In genomic region chr13:101626925-101627555, GRCh38 we compare ENCODE assay signal across 9 cellular contexts.
DNase-seq lines count a peak whose midpoint lies in the region; ATAC-seq and TF ChIP-seq lines count a peak whose summit lies in the region.
"Had no signal": no experiment of that assay in that cellular context is flagged by ENCODE, and none has a peak within 500 bp of the region (broad histone marks: within the 10 kb centered on the region; RNA-seq: fewer than 3 reads in every experiment).

No MANE protein-coding gene starts in this region.

- peak; percentile 87 for ATAC-seq in HG03280 (IDR thresholded peaks at IDR 0.05; ENCODE audit: unreplicated experiment)
- peak; percentile 88 for ATAC-seq in activated B cell treated with CpG ODN at 0.5 μM for 24 hours (ENCODE audit: low read depth)
- ATAC-seq in thoracic aorta (ENCODE audit: insufficient number of reproducible peaks, low FRiP score, low read depth) = peak; percentile 26

- H3K36me3 ChIP-seq in CD4-positive, alpha-beta memory T cell (ENCODE audit: insufficient read depth, low read length) = no peaks in the 10 kb centered on the region
- H3K36me3 ChIP-seq in thoracic aorta (no peaks in the 10 kb centered on the region), BE2C (no peaks in the 10 kb centered on the region)
- H3K36me3 ChIP-seq: neutrophil had no signal

- peak overlapping the region; percentile 23 to 97 (median 91) for H3K27ac Mint-ChIP-seq in CD4-positive, alpha-beta memory T cell
- peak overlapping the region; percentile 64 for H3K27ac Mint-ChIP-seq in activated B cell treated with CpG ODN at 0.5 μM for 24 hours

- peaks cover 33% of the 10 kb centered on the region for H3K4me1 ChIP-seq in CD4-positive, alpha-beta memory T cell (ENCODE audit: insufficient read depth, low read length)
- H3K4me1 ChIP-seq in thoracic aorta (ENCODE audit: control insufficient read depth in 1 of 2, low read depth in 2 of 2) (peaks cover 16 to 32% of the 10 kb centered on the region in 2 donors), BE2C (no peaks in the 10 kb centered on the region)

- H3K27ac ChIP-seq in CD4-positive, alpha-beta memory T cell (ENCODE audit: low read depth, low read length) = peak overlapping the region; percentile 3
- H3K27ac ChIP-seq in thoracic aorta = peak overlapping the region; percentile 70
- H3K27ac ChIP-seq: neutrophil had no signal

- intact Hi-C loops in CD4-positive, alpha-beta memory T cell (cut with micrococcal nuclease) = loop anchor here (5.0 kb wide), 1 partner anchor 105 kb away; no protein-coding TSS in a partner anchor
- intact Hi-C loops in activated B cell treated with CpG ODN at 0.5 μM for 24 hours (cut with micrococcal nuclease) = loop anchor here (2.0 to 10.0 kb wide), 2 partner anchors 774 to 952 kb away; partner anchors contain the start of gene TMTC4

- CTCF ChIA-PET in CD4-positive, alpha-beta memory T cell (lab: Charles Lee; ENCODE audit: partially characterized antibody) = no interaction called here
- CTCF ChIA-PET in activated B cell treated with CpG ODN at 0.5 μM for 24 hours (lab: Charles Lee) = interaction anchor here (0.6 kb wide), 1 partner anchor 1993 kb away, joined by 3 read pairs; no protein-coding TSS in a partner anchor

- H3K27me3 Mint-ChIP-seq in CD4-positive, alpha-beta memory T cell = peaks cover 0 to 6% of the 10 kb centered on the region in 2 donors
- H3K27me3 Mint-ChIP-seq in activated B cell treated with CpG ODN at 0.5 μM for 24 hours = peaks cover 2% of the 10 kb centered on the region

- peak overlapping the region; percentile 12 to 80 for H3K4me3 ChIP-seq in CD4-positive, alpha-beta memory T cell (ENCODE audit: low read length in 2 of 2)
- peak overlapping the region; percentile 73 for H3K4me3 ChIP-seq in thoracic aorta
- H3K4me3 ChIP-seq in BE2C (ENCODE audit: low read depth, low read length) = no peak overlapping the region

- H3K36me3 Mint-ChIP-seq in CD4-positive, alpha-beta memory T cell = no peaks in the 10 kb centered on the region
- no peaks in the 10 kb centered on the region for H3K36me3 Mint-ChIP-seq in activated B cell treated with CpG ODN at 0.5 μM for 24 hours (ENCODE audit: low read depth)

- no peak for TF ChIP-seq CTCF in activated B cell treated with CpG ODN at 0.5 μM for 24 hours (IDR thresholded peaks at IDR 0.05)
- no peak for TF ChIP-seq CTCF in thoracic aorta (IDR thresholded peaks at IDR 0.05)
- no peak for TF ChIP-seq CTCF in BE2C (IDR thresholded peaks at IDR 0.05; ENCODE audit: low read depth, low read length)

- peaks cover 0 to 2% (median 0%) of the 10 kb centered on the region in 8 donors for H3K9me3 Mint-ChIP-seq in CD4-positive, alpha-beta memory T cell
- no peaks in the 10 kb centered on the region for H3K9me3 Mint-ChIP-seq in activated B cell treated with CpG ODN at 0.5 μM for 24 hours

- no peaks in the 10 kb centered on the region for H3K9me3 ChIP-seq in CD4-positive, alpha-beta memory T cell (ENCODE audit: control insufficient read depth in 1 of 2, low read length in 2 of 2)
- H3K9me3 ChIP-seq in thoracic aorta = no peaks in the 10 kb centered on the region
- H3K9me3 ChIP-seq in BE2C = no peaks in the 10 kb centered on the region
- H3K9me3 ChIP-seq: neutrophil had no signal

- peaks cover 19 to 44% (median 33%) of the 10 kb centered on the region in 4 donors for H3K4me1 Mint-ChIP-seq in CD4-positive, alpha-beta memory T cell
- H3K4me1 Mint-ChIP-seq in activated B cell treated with CpG ODN at 0.5 μM for 24 hours = peaks cover 44% of the 10 kb centered on the region

- peak in 4 of 5 donors; percentile 33 to 52 (median 40) for DNase-seq in CD4-positive, alpha-beta memory T cell
- DNase-seq in GM19240 (ENCODE audit: insufficient read length, low spot score) = peak; percentile 6
- no peak for DNase-seq in activated B cell treated with CpG ODN at 0.5 μM for 24 hours
- DNase-seq in iris pigment epithelial cell (ENCODE audit: low read depth) = peak; percentile 25
- DNase-seq in thoracic aorta (ENCODE audit: low spot score) = no peak
- DNase-seq in NCI-H748 (lab: John Stamatoyannopoulos, UW; ENCODE audit: unreplicated experiment) = no peak
- DNase-seq in BE2C = no peak

- H3K4me3 Mint-ChIP-seq in CD4-positive, alpha-beta memory T cell = peak overlapping the region; percentile 80 to 95 (median 88)
- peak overlapping the region; percentile 68 for H3K4me3 Mint-ChIP-seq in activated B cell treated with CpG ODN at 0.5 μM for 24 hours

- POLR2A ChIA-PET in CD4-positive, alpha-beta memory T cell (lab: Charles Lee; ENCODE audit: partially characterized antibody) = no interaction called here
- POLR2A ChIA-PET in activated B cell treated with CpG ODN at 0.5 μM for 24 hours (lab: Charles Lee) = no interaction called here

- H3K27me3 ChIP-seq in CD4-positive, alpha-beta memory T cell (ENCODE audit: insufficient read depth, low read length) = no peaks in the 10 kb centered on the region
- H3K27me3 ChIP-seq in thoracic aorta (replicated peaks; ENCODE audit: insufficient read depth) = no peaks in the 10 kb centered on the region
- peaks cover 3% of the 10 kb centered on the region; the same call in 1 of the 2 replicates for H3K27me3 ChIP-seq in BE2C
- H3K27me3 ChIP-seq: neutrophil had no signal

Comparison
In these comparisons a context has a peak if more than half of its experiments do, and no peak if none do; other contexts are left out.
1. DNase-seq: peak in CD4-positive, alpha-beta memory T cell (4 of 5), GM19240 (single experiment) and iris pigment epithelial cell (single experiment); none in activated B cell treated with CpG ODN at 0.5 μM for 24 hours (single experiment), thoracic aorta (single experiment), NCI-H748 (single experiment) and BE2C (single experiment).
2. ATAC-seq: peak in every context shown above with its lines; median percentile 88 in activated B cell treated with CpG ODN at 0.5 μM for 24 hours; 87 in HG03280; 26 in thoracic aorta.